ENCODE assay signal across 8 cellular contexts in genomic region chr1:235160965-235161684, GRCh38. TPM values are rescaled to one million over a fixed set of nuclear protein-coding genes. Genes with fewer than 3 reads are reported as not detected.
DNase-seq lines count a peak whose midpoint lies in the region; ATAC-seq and TF ChIP-seq lines count a peak whose summit lies in the region.

RBM34 (minus strand) TSS chr1:235161250; CDS start chr1:235161226, 24 bp downstream.

- intact Hi-C loops in CD14-positive monocyte (cut with micrococcal nuclease): loop anchor here (5.0 kb wide), 2 partner anchors 34 to 166 kb away; partner anchors contain the start of genes ARID4B (in 1 of the 2), GGPS1 (in 1 of the 2) and TOMM20 (in 1 of the 2)

- TF ChIP-seq CTCF in CD14-positive monocyte (IDR thresholded peaks at IDR 0.05): no peak

- no peaks in the 10 kb centered on the region for H3K27me3 Mint-ChIP-seq in CD14-positive monocyte (ENCODE audit: low read depth in 3 of 3)

- H3K4me3 Mint-ChIP-seq in CD14-positive monocyte: peak within 1 kb of the TSS; percentile 99 to 100

- peaks cover 0 to 5% (median 0%) of the 10 kb centered on the region in 7 donors for H3K9me3 Mint-ChIP-seq in CD14-positive monocyte

- ATAC-seq in GM19372 (IDR thresholded peaks at IDR 0.05; ENCODE audit: low read depth, unreplicated experiment) (peak; percentile 98), HG03521 (IDR thresholded peaks at IDR 0.05; ENCODE audit: unreplicated experiment) (peak; percentile 96), left lobe of liver (peak; percentile 99)

- peaks cover 12% of the 10 kb centered on the region for H3K4me1 Mint-ChIP-seq in CD14-positive monocyte

- H3K36me3 Mint-ChIP-seq in CD14-positive monocyte: peaks cover 4 to 13% of the 10 kb centered on the region in 2 donors

- H3K27ac Mint-ChIP-seq in CD14-positive monocyte: peak within 1 kb of the TSS; percentile 97 to 99 (median 99)

- DNase-seq in CD14-positive monocyte (ENCODE audit: low spot score): peak; percentile 88
- peak; percentile 86 for DNase-seq in NCI-H748 (lab: John Stamatoyannopoulos, UW; ENCODE audit: unreplicated experiment)
- DNase-seq in activated CD4-positive, alpha-beta T cell treated with anti-CD3 and anti-CD28 coated beads, Interleukin-2, amount 50 U/mL, for 1 hour: peak; percentile 91
- DNase-seq in dedifferentiated amniotic fluid mesenchymal stem cell (ENCODE audit: extremely low spot score): peak; percentile 87
- DNase-seq in left lobe of liver (ENCODE audit: low spot score): peak; percentile 93
- DNase-seq in stimulated activated CD4-positive, alpha-beta T cell treated with anti-CD3 and anti-CD28 coated beads, Interleukin-2, amount 100 ng/mL, for 24 hours: peak; percentile 95 to 96

RNA-seq across cellular contexts. Expression of gene RBM34, which starts in this region (rescaled TPM):
- 10 to 100 TPM; 20.5 to 25.7 TPM for polyA plus RNA-seq in CD14-positive monocyte
- total RNA-seq in left lobe of liver: 26.1 TPM

Comparison
In these comparisons a context has a peak if more than half of its experiments do, and no peak if none do; other contexts are left out.
1. Peak in every context shown above with its lines: DNase-seq and ATAC-seq.